ENCODE assay signal across 18 cellular contexts in genomic region chr13:98994896-98995295, GRCh38.
DNase-seq lines count a peak whose midpoint lies in the region; ATAC-seq and TF ChIP-seq lines count a peak whose summit lies in the region.
"Had no signal": no experiment of that assay in that cellular context is flagged by ENCODE, and none has a peak within 500 bp of the region (broad histone marks: within the 10 kb centered on the region; RNA-seq: fewer than 3 reads in every experiment).

No MANE protein-coding gene starts in this region.

- no peak overlapping the region for H3K4me3 ChIP-seq in RWPE2 (ENCODE audit: severe bottlenecking)
- H3K4me3 ChIP-seq: cardiac muscle cell, suprapubic skin had no signal

- H3K36me3 ChIP-seq in RWPE2 (ENCODE audit: low read depth) = no peaks in the 10 kb centered on the region
- H3K36me3 ChIP-seq: cardiac muscle cell, suprapubic skin had no signal

- no peak for TF ChIP-seq CTCF in RWPE2 (IDR thresholded peaks at IDR 0.05; ENCODE audit: poor library complexity, severe bottlenecking)

- ATAC-seq in RWPE2 (ENCODE audit: low read depth) (peak; percentile 24; the same call in 1 of the 3 replicates), GM19395 (IDR thresholded peaks at IDR 0.05; ENCODE audit: unreplicated experiment) (no peak), HG03280 (IDR thresholded peaks at IDR 0.05; ENCODE audit: unreplicated experiment) (no peak)
- ATAC-seq in central memory CD8-positive, alpha-beta T cell (replicated peaks; ENCODE audit: extremely low read depth, poor library complexity, severe bottlenecking) = peak; percentile 63
- ATAC-seq: HCT116, natural killer cell had no signal

- peaks cover 91% of the 10 kb centered on the region for H3K4me1 Mint-ChIP-seq in activated naive CD4-positive, alpha-beta T cell treated with anti-CD3 and anti-CD28 coated beads, Interleukin-2, amount 50 U/mL, for 24 hours
- peaks cover 71% of the 10 kb centered on the region for H3K4me1 Mint-ChIP-seq in central memory CD8-positive, alpha-beta T cell

- H3K4me3 Mint-ChIP-seq in activated naive CD4-positive, alpha-beta T cell treated with anti-CD3 and anti-CD28 coated beads, Interleukin-2, amount 50 U/mL, for 24 hours = peak overlapping the region; percentile 78
- H3K4me3 Mint-ChIP-seq in central memory CD8-positive, alpha-beta T cell = peak overlapping the region; percentile 25
- H3K4me3 Mint-ChIP-seq: natural killer cell had no signal

- H3K9me3 ChIP-seq in RWPE2 (ENCODE audit: severe bottlenecking) = no peaks in the 10 kb centered on the region
- H3K9me3 ChIP-seq: suprapubic skin had no signal

- no peaks in the 10 kb centered on the region for H3K27me3 ChIP-seq in RWPE2 (ENCODE audit: insufficient read depth, poor library complexity, severe bottlenecking)
- H3K27me3 ChIP-seq: cardiac muscle cell, suprapubic skin had no signal

- DNase-seq in activated naive CD4-positive, alpha-beta T cell treated with anti-CD3 and anti-CD28 coated beads, Interleukin-2, amount 50 U/mL, for 16 hours = no peak
- DNase-seq in RWPE2 (ENCODE audit: low spot score) = no peak
- DNase-seq in central memory CD8-positive, alpha-beta T cell (ENCODE audit: low spot score in 2 of 2) = no peak
- DNase-seq in NCI-H82 (lab: John Stamatoyannopoulos, UW) = no peak
- DNase-seq: AML-193; KG1; mammary epithelial cell; natural killer cell; NCI-H1092; posterior cingulate gyrus; stimulated activated CD4-positive, alpha-beta T cell treated with anti-CD3 and anti-CD28 coated beads, Interleukin-2, amount 100 ng/mL, for 48 hours had no signal

- peak overlapping the region; percentile 55 for H3K27ac ChIP-seq in RWPE2 (ENCODE audit: poor library complexity, severe bottlenecking)
- H3K27ac ChIP-seq: cardiac muscle cell, RWPE1, suprapubic skin had no signal

- H3K27ac Mint-ChIP-seq in activated naive CD4-positive, alpha-beta T cell treated with anti-CD3 and anti-CD28 coated beads, Interleukin-2, amount 50 U/mL, for 24 hours = peak overlapping the region; percentile 95
- H3K27ac Mint-ChIP-seq in central memory CD8-positive, alpha-beta T cell (ENCODE audit: low read depth) = no peak overlapping the region
- H3K27ac Mint-ChIP-seq: natural killer cell had no signal

- peaks cover 4% of the 10 kb centered on the region for H3K36me3 Mint-ChIP-seq in activated naive CD4-positive, alpha-beta T cell treated with anti-CD3 and anti-CD28 coated beads, Interleukin-2, amount 50 U/mL, for 24 hours
- peaks cover 4% of the 10 kb centered on the region for H3K36me3 Mint-ChIP-seq in central memory CD8-positive, alpha-beta T cell (ENCODE audit: insufficient read depth)
- H3K36me3 Mint-ChIP-seq: natural killer cell had no signal

- no peaks in the 10 kb centered on the region for H3K9me3 Mint-ChIP-seq in activated naive CD4-positive, alpha-beta T cell treated with anti-CD3 and anti-CD28 coated beads, Interleukin-2, amount 50 U/mL, for 24 hours
- H3K9me3 Mint-ChIP-seq in central memory CD8-positive, alpha-beta T cell = no peaks in the 10 kb centered on the region
- H3K9me3 Mint-ChIP-seq: natural killer cell had no signal

- peaks cover 59% of the 10 kb centered on the region for H3K4me1 ChIP-seq in RWPE2 (ENCODE audit: insufficient read depth, poor library complexity, severe bottlenecking)

- no peaks in the 10 kb centered on the region for H3K27me3 Mint-ChIP-seq in activated naive CD4-positive, alpha-beta T cell treated with anti-CD3 and anti-CD28 coated beads, Interleukin-2, amount 50 U/mL, for 24 hours
- H3K27me3 Mint-ChIP-seq in central memory CD8-positive, alpha-beta T cell = no peaks in the 10 kb centered on the region

Comparison
In these comparisons a context has a peak if more than half of its experiments do, and no peak if none do; other contexts are left out.
1. ATAC-seq: peak in RWPE2 (single experiment) and central memory CD8-positive, alpha-beta T cell (single experiment); none in GM19395 (single experiment) and HG03280 (single experiment).